ENCODE assay signal across 2 cellular contexts in genomic region chr2:226429476-226429875, GRCh38.
TF ChIP-seq lines count a peak whose summit lies in the region.

No MANE protein-coding gene starts in this region.

TF ChIP-seq in liver, 16 proteins besides CTCF, POLR2A, EP300 and RAD21 (continued from another document):
- TF ChIP-seq ZBTB33 (IDR thresholded peaks at IDR 0.05) (no peak), TAF1 (conservative IDR thresholded peaks at IDR 0.05) (no peak), SP1 (IDR thresholded peaks at IDR 0.05) (no peak), EGR1 (IDR thresholded peaks at IDR 0.05; ENCODE audit: low read depth in 2 of 2) (no peak), YY1 (IDR thresholded peaks at IDR 0.05) (no peak), NR2F2 (IDR thresholded peaks at IDR 0.05) (no peak), HNF4A (conservative IDR thresholded peaks at IDR 0.05) (no peak), GABPA (IDR thresholded peaks at IDR 0.05 in 1 of 2, conservative IDR thresholded peaks at IDR 0.05 in 1 of 2) (no peak)
- TF ChIP-seq, protein P1, sequence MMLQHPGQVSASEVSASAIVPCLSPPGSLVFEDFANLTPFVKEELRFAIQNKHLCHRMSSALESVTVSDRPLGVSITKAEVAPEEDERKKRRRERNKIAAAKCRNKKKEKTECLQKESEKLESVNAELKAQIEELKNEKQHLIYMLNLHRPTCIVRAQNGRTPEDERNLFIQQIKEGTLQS (IDR thresholded peaks at IDR 0.05), result no peak
- TF ChIP-seq, protein P2, sequence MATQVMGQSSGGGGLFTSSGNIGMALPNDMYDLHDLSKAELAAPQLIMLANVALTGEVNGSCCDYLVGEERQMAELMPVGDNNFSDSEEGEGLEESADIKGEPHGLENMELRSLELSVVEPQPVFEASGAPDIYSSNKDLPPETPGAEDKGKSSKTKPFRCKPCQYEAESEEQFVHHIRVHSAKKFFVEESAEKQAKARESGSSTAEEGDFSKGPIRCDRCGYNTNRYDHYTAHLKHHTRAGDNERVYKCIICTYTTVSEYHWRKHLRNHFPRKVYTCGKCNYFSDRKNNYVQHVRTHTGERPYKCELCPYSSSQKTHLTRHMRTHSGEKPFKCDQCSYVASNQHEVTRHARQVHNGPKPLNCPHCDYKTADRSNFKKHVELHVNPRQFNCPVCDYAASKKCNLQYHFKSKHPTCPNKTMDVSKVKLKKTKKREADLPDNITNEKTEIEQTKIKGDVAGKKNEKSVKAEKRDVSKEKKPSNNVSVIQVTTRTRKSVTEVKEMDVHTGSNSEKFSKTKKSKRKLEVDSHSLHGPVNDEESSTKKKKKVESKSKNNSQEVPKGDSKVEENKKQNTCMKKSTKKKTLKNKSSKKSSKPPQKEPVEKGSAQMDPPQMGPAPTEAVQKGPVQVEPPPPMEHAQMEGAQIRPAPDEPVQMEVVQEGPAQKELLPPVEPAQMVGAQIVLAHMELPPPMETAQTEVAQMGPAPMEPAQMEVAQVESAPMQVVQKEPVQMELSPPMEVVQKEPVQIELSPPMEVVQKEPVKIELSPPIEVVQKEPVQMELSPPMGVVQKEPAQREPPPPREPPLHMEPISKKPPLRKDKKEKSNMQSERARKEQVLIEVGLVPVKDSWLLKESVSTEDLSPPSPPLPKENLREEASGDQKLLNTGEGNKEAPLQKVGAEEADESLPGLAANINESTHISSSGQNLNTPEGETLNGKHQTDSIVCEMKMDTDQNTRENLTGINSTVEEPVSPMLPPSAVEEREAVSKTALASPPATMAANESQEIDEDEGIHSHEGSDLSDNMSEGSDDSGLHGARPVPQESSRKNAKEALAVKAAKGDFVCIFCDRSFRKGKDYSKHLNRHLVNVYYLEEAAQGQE (IDR thresholded peaks at IDR 0.05), result no peak

TF ChIP-seq in HepG2, 621 proteins besides CTCF, POLR2A, EP300 and RAD21 (continued from another document):
- no peak for TF ChIP-seq ZNF383 (CRISPR knock-in tag; IDR thresholded peaks at IDR 0.05; ENCODE audit: borderline replicate concordance)
- no peak for TF ChIP-seq ZNF30 (CRISPR knock-in tag; IDR thresholded peaks at IDR 0.05)
